1 cellular context compared by ENCODE assay signal in the genomic region with DNA sequence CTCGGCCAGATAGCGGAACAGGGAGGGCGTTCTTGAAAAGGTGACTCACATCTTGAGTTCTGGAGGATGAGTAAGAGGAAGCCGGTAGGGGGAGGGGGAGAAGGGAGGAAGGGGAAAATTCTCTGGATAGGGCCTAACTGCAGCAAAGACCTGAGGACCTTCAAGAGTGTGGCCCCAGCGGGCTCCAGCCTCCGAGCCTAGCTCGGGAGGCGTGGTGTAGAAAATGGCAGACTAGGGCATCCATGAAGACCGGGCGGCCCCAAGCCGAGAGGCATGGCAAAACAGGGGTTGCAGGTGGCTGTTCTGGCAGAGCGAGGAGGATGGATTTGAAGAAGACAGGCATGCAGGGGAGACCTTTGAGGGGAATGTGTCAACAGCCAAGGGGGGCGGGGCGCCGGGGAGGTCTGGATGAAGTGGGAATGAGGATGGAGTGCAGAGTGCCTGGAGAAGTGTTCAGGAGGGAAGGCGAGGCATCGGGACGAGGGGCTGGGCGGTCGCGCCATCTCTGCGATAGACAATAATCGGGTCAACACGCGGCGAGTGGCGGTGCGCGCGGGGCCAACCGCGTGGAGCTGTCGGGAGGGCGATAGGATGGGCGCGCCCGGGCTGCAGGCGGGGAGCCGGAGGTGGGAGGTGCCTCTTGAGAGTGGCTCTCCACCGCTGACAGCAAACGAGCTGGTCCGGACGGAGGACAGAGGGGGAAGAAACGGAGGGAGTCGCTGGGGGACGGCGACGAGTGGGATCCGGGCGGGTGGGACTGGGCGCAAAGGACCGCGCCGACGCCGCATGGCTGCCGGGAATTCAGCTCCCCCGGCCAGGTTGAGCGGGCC.
TF ChIP-seq lines count a peak whose summit lies in the region.

No MANE protein-coding gene starts in this region.

TF ChIP-seq in endothelial cell of umbilical vein, 7 proteins besides CTCF, POLR2A, EP300 and RAD21 (continued from another document):
- TF ChIP-seq EZH2 (IDR thresholded peaks at IDR 0.05; ENCODE audit: borderline replicate concordance, low read depth, low read length, severe bottlenecking) = no peak
- TF ChIP-seq POLR2AphosphoS5 (IDR thresholded peaks at IDR 0.05; ENCODE audit: insufficient read depth, low read depth, low read length) = peak; percentile 59
- TF ChIP-seq MYC (IDR thresholded peaks at IDR 0.05; ENCODE audit: low read depth, low read length) = no peak
- peak; percentile 85 for TF ChIP-seq JUN (IDR thresholded peaks at IDR 0.05; ENCODE audit: borderline replicate concordance, insufficient read depth, insufficient read length, low read depth)
- TF ChIP-seq, protein P1, sequence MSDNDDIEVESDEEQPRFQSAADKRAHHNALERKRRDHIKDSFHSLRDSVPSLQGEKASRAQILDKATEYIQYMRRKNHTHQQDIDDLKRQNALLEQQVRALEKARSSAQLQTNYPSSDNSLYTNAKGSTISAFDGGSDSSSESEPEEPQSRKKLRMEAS (IDR thresholded peaks at IDR 0.05; ENCODE audit: insufficient read depth, insufficient read length) = no peak
